21 cellular contexts compared by ENCODE assay signal in genomic region chr2:31294230-31294629, GRCh38.
DNase-seq lines count a peak whose midpoint lies in the region; ATAC-seq and TF ChIP-seq lines count a peak whose summit lies in the region.
"Had no signal": no experiment of that assay in that cellular context is flagged by ENCODE, and none has a peak within 500 bp of the region (broad histone marks: within the 10 kb centered on the region; RNA-seq: fewer than 3 reads in every experiment).

No MANE protein-coding gene starts in this region.

- WGBS in esophagus, 2 donors: 53 to 65% methylated on average over 1 of the region's 1 CpG
- no CpG with 5 or more reads among the region's 1 CpG for WGBS in mesendoderm (ENCODE audit: extremely low coverage, insufficient coverage, low lambda C conversion rate)

- CTCF ChIA-PET in MCF 10A (lab: Yijun Ruan, JAX) (interaction anchor here (0.7 kb wide), 1 partner anchor 229 kb away, joined by 3 read pairs; no protein-coding TSS in a partner anchor), WTC11 (lab: Charles Lee) (interaction anchor here (0.8 to 2.2 kb wide), 2 partner anchors 11 to 60 kb away, joined by 3 to 7 read pairs; partner anchors contain the start of gene EHD3)

- H3K18ac ChIP-seq in mesendoderm (ENCODE audit: low read length): no peak overlapping the region

- no peaks in the 10 kb centered on the region for H3K36me3 Mint-ChIP-seq in MCF 10A (ENCODE audit: insufficient read depth, unreplicated experiment)
- H3K36me3 Mint-ChIP-seq in WTC11: peaks cover 10% of the 10 kb centered on the region

- H4K5ac ChIP-seq in mesendoderm (ENCODE audit: low read length): no peak overlapping the region

- no peaks in the 10 kb centered on the region for H3K79me1 ChIP-seq in mesendoderm (ENCODE audit: low read length)

- no peak overlapping the region for H2BK5ac ChIP-seq in mesendoderm (ENCODE audit: low read length)

- no peak overlapping the region for H4K8ac ChIP-seq in mesendoderm (ENCODE audit: low read depth, low read length)

- no peaks in the 10 kb centered on the region for H3K4me1 Mint-ChIP-seq in MCF 10A (ENCODE audit: insufficient read depth, unreplicated experiment)
- H3K4me1 Mint-ChIP-seq in WTC11: peaks cover 26% of the 10 kb centered on the region

- no peak overlapping the region for H2BK15ac ChIP-seq in mesendoderm (replicated peaks; ENCODE audit: low read depth)

- H3K4ac ChIP-seq in mesendoderm (ENCODE audit: low read depth, low read length): no peak overlapping the region

- BruUV-seq in MCF 10A (replicated peaks; lab: Mats Ljungman, UMichigan): no TSS peak

- H3K4me3 Mint-ChIP-seq in MCF 10A (ENCODE audit: unreplicated experiment) (no peak overlapping the region), WTC11 (no peak overlapping the region)
- H3K4me3 Mint-ChIP-seq: IgD-negative memory B cell had no signal

- H3K9me3 ChIP-seq in breast epithelium: no peaks in the 10 kb centered on the region
- no peaks in the 10 kb centered on the region for H3K9me3 ChIP-seq in esophagus (ENCODE audit: control insufficient read depth in 2 of 2, insufficient read depth in 1 of 2, low read depth in 1 of 2, low read length in 1 of 2)

- H3K27ac ChIP-seq in breast epithelium (peak overlapping the region; percentile 8 to 55), esophagus (ENCODE audit: low read depth in 2 of 2, low read length in 1 of 2) (peak overlapping the region; percentile 86 to 88), mesendoderm (ENCODE audit: low read depth, low read length) (no peak overlapping the region)
- H3K27ac ChIP-seq: 22Rv1, C4-2B had no signal

- H3K9ac ChIP-seq in mesendoderm (ENCODE audit: low read length): no peak overlapping the region

- no peak overlapping the region for H3K4me2 ChIP-seq in mesendoderm (ENCODE audit: low read length)

- no peaks in the 10 kb centered on the region for H3K79me2 ChIP-seq in mesendoderm (ENCODE audit: control insufficient read depth, insufficient read depth, low read length)

- TF ChIP-seq POLR2A in breast epithelium (IDR thresholded peaks at IDR 0.05): no peak

- H3K9me3 Mint-ChIP-seq in MCF 10A (ENCODE audit: unreplicated experiment): peaks cover 5% of the 10 kb centered on the region
- H3K9me3 Mint-ChIP-seq in WTC11: peaks cover 14% of the 10 kb centered on the region
- H3K9me3 Mint-ChIP-seq: IgD-negative memory B cell had no signal

- no peak overlapping the region for H2BK120ac ChIP-seq in mesendoderm (ENCODE audit: low read depth, low read length)

- no peak overlapping the region for H3K23ac ChIP-seq in mesendoderm (ENCODE audit: low read length)

- no peaks in the 10 kb centered on the region for H3K27me3 Mint-ChIP-seq in MCF 10A (ENCODE audit: insufficient read depth, unreplicated experiment)
- 0 out of 2 replicates have a peak, but pooled peaks cover 4% of the 10 kb centered on the region for H3K27me3 Mint-ChIP-seq in WTC11 (ENCODE audit: low read depth)
- H3K27me3 Mint-ChIP-seq: IgD-negative memory B cell had no signal

- TF ChIP-seq CTCF in breast epithelium (IDR thresholded peaks at IDR 0.05): no peak
- TF ChIP-seq CTCF in MCF 10A (IDR thresholded peaks at IDR 0.05; ENCODE audit: unreplicated experiment): no peak
- TF ChIP-seq CTCF in WTC11 (IDR thresholded peaks at IDR 0.05): no peak

- H3K56ac ChIP-seq in mesendoderm (ENCODE audit: low read length): peak overlapping the region; percentile 22

- no peak overlapping the region for H2AK5ac ChIP-seq in mesendoderm (ENCODE audit: low read length)

- no peak overlapping the region for H3K27ac Mint-ChIP-seq in MCF 10A (ENCODE audit: low read depth, unreplicated experiment)
- no peak overlapping the region for H3K27ac Mint-ChIP-seq in WTC11
- H3K27ac Mint-ChIP-seq: IgD-negative memory B cell had no signal

- DNase-seq in breast epithelium (ENCODE audit: low spot score in 2 of 2) (no peak), MCF 10A (ENCODE audit: unreplicated experiment) (no peak), WTC11 (ENCODE audit: low spot score) (no peak), mesendoderm (peak; percentile 61), NCI-H446 (lab: John Stamatoyannopoulos, UW) (no peak), amniotic stem cell (lab: John Stamatoyannopoulos, UW) (no peak)
- no peak for DNase-seq in stimulated activated CD4-positive, alpha-beta T cell treated with anti-CD3 and anti-CD28 coated beads, Interleukin-12 subunit alpha, Interleukin-12 subunit beta, amount 100 ng/mL, for 4 hours
- DNase-seq: AML-193, DMS79 treated with DMSO at 0.1 percent for 48 hours, HCEC 1CT, Karpas-422, MM.1S, NCI-H1092 treated with DMSO at 0.1 percent for 48 hours, NCI-H2081, NCI-H2171 treated with DMSO at 0.1 percent for 48 hours, RPMI8226, SIG-M5 had no signal

- H3K4me1 ChIP-seq in breast epithelium (no peaks in the 10 kb centered on the region), esophagus (ENCODE audit: control insufficient read depth in 2 of 2, insufficient read depth in 2 of 2, low read length in 1 of 2) (peaks cover 3 to 22% of the 10 kb centered on the region in 2 donors), mesendoderm (ENCODE audit: control insufficient read depth, low read depth, low read length) (peaks cover 11% of the 10 kb centered on the region)

- no peak overlapping the region for H3K4me3 ChIP-seq in breast epithelium
- no peak overlapping the region for H3K4me3 ChIP-seq in esophagus (ENCODE audit: low read depth in 1 of 2, low read length in 2 of 2)
- H3K4me3 ChIP-seq in mesendoderm (ENCODE audit: low read length): no peak overlapping the region

- POLR2A ChIA-PET in MCF 10A (lab: Yijun Ruan, JAX) (interaction anchor here (0.7 kb wide), 1 partner anchor 228 kb away, joined by 3 read pairs; no protein-coding TSS in a partner anchor), WTC11 (lab: Charles Lee) (interaction anchor here (0.6 kb wide), 1 partner anchor 17 kb away, joined by 4 read pairs; no protein-coding TSS in a partner anchor)

- 0 out of 2 replicates have a peak, but pooled peaks have one; percentile 16 for ATAC-seq in WTC11

- no peaks in the 10 kb centered on the region for H3K27me3 ChIP-seq in breast epithelium
- H3K27me3 ChIP-seq in esophagus (ENCODE audit: control insufficient read depth in 1 of 2, insufficient read depth in 2 of 2, low read length in 2 of 2): no peaks in the 10 kb centered on the region
- no peaks in the 10 kb centered on the region for H3K27me3 ChIP-seq in mesendoderm (ENCODE audit: insufficient read depth, low read length, poor library complexity)

- intact Hi-C loops in breast epithelium (cut with DNase I; ENCODE audit: low total_unique reads) (no loop called here), MCF 10A (cut with micrococcal nuclease) (no loop called here)

- H3K36me3 ChIP-seq in breast epithelium (no peaks in the 10 kb centered on the region), esophagus (ENCODE audit: control insufficient read depth in 2 of 2, insufficient read depth in 2 of 2, low read length in 1 of 2) (no peaks in the 10 kb centered on the region), mesendoderm (ENCODE audit: control insufficient read depth, insufficient read depth, low read length) (no peaks in the 10 kb centered on the region)

TF ChIP-seq in WTC11, 78 proteins besides CTCF, POLR2A, EP300 and RAD21 (continues in another document):
- TF ChIP-seq TEAD4 (CRISPR knock-in tag; IDR thresholded peaks at IDR 0.05) (no peak), JUN (CRISPR knock-in tag; IDR thresholded peaks at IDR 0.05) (no peak), FOXK1 (CRISPR knock-in tag; IDR thresholded peaks at IDR 0.05) (no peak), MLX (CRISPR knock-in tag; IDR thresholded peaks at IDR 0.05) (no peak), ZBTB43 (CRISPR knock-in tag; IDR thresholded peaks at IDR 0.05) (no peak)
- TF ChIP-seq, protein P1, sequence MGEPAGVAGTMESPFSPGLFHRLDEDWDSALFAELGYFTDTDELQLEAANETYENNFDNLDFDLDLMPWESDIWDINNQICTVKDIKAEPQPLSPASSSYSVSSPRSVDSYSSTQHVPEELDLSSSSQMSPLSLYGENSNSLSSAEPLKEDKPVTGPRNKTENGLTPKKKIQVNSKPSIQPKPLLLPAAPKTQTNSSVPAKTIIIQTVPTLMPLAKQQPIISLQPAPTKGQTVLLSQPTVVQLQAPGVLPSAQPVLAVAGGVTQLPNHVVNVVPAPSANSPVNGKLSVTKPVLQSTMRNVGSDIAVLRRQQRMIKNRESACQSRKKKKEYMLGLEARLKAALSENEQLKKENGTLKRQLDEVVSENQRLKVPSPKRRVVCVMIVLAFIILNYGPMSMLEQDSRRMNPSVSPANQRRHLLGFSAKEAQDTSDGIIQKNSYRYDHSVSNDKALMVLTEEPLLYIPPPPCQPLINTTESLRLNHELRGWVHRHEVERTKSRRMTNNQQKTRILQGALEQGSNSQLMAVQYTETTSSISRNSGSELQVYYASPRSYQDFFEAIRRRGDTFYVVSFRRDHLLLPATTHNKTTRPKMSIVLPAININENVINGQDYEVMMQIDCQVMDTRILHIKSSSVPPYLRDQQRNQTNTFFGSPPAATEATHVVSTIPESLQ (CRISPR knock-in tag; IDR thresholded peaks at IDR 0.05): no peak
